3 cellular contexts compared by ENCODE assay signal in genomic region chr20:31974296-31974695, GRCh38.
TF ChIP-seq lines count a peak whose summit lies in the region.

No MANE protein-coding gene starts in this region.

TF ChIP-seq in GM23338, 12 proteins besides CTCF, POLR2A, EP300 and RAD21 (continues in another document):
- TF ChIP-seq ZNF331 (CRISPR knock-in tag; IDR thresholded peaks at IDR 0.05; ENCODE audit: low read depth), result no peak
- TF ChIP-seq EZH2phosphoT487 (IDR thresholded peaks at IDR 0.05; ENCODE audit: unreplicated experiment), result no peak
- no peak for TF ChIP-seq ZNF114 (CRISPR knock-in tag; IDR thresholded peaks at IDR 0.05)
- no peak for TF ChIP-seq REST (IDR thresholded peaks at IDR 0.05; ENCODE audit: unreplicated experiment)

TF ChIP-seq in H1, 55 proteins besides CTCF, POLR2A, EP300 and RAD21:
- peak; percentile 37; the same call in 1 of the 2 replicates for TF ChIP-seq KDM1A (IDR thresholded peaks at IDR 0.05; ENCODE audit: borderline replicate concordance, low read length)
- TF ChIP-seq EGR1 (IDR thresholded peaks at IDR 0.05; ENCODE audit: borderline replicate concordance, low read depth, low read length), result no peak
- 0 out of 4 replicates have a peak, but pooled peaks of 1 of the 2 experiments have one; percentile 68 for TF ChIP-seq HDAC2 (IDR thresholded peaks at IDR 0.05; ENCODE audit: borderline replicate concordance in 1 of 2, low read depth in 2 of 2, low read length in 2 of 2)

TF ChIP-seq in neural cell, 6 proteins besides CTCF, POLR2A, EP300 and RAD21:
- TF ChIP-seq MXI1 (conservative IDR thresholded peaks at IDR 0.05; ENCODE audit: poor library complexity, severe bottlenecking) (no peak), REST (IDR thresholded peaks at IDR 0.05; ENCODE audit: borderline replicate concordance) (no peak), EZH2 (IDR thresholded peaks at IDR 0.05; ENCODE audit: borderline replicate concordance, insufficient read depth, low read length, poor library complexity, severe bottlenecking) (no peak), TAF1 (IDR thresholded peaks at IDR 0.05; ENCODE audit: low read depth) (no peak), SMC3 (conservative IDR thresholded peaks at IDR 0.05; ENCODE audit: poor library complexity) (no peak), POLR2AphosphoS5 (IDR thresholded peaks at IDR 0.05) (no peak)
TF ChIP-seq in neural cell: peak in this region for 0.
